In the genomic region with DNA sequence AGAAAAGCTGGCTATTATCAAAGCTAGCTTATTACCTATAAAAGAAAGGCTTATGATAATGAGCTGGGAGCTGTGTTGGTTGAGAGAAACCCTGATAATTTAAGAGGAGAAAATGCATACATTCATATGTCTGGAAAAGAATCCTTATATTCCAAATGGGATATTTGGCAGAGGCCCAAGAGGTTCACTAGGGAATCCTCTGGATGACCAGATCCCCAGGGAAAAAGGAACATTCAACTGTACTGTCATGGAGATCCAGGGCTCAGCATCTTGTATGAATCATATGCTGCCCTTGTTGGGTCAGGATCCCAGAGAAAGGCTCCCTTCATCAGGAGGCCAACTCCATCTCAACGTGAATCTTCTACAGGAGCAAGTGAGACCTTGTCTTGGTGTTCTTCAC, we compare ENCODE assay signal across 1 cellular context.
TF ChIP-seq lines count a peak whose summit lies in the region.

No MANE protein-coding gene starts in this region.

TF ChIP-seq in GM23338, 12 proteins besides CTCF, POLR2A, EP300 and RAD21 (continued from another document):
- TF ChIP-seq ZNF462 (CRISPR knock-in tag; IDR thresholded peaks at IDR 0.05) (no peak), NANOG (IDR thresholded peaks at IDR 0.05; ENCODE audit: borderline replicate concordance) (no peak)
